ENCODE assay signal across 8 cellular contexts in genomic region chr12:77065361-77066204, GRCh38. TPM values are rescaled to one million over a fixed set of nuclear protein-coding genes. Genes with fewer than 3 reads are reported as not detected.
DNase-seq lines count a peak whose midpoint lies in the region; ATAC-seq and FAIRE-seq lines count a peak whose summit lies in the region.

E2F7 (minus strand) TSS chr12:77065569; CDS start chr12:77064635, 934 bp downstream.

- H3K36me3 ChIP-seq in mesodermal cell (ENCODE audit: control insufficient read depth, insufficient read depth, low read length): peaks cover 25% of the 10 kb centered on the region

- peaks cover 7% of the 10 kb centered on the region for H3K4me1 ChIP-seq in mesodermal cell (ENCODE audit: control insufficient read depth, insufficient read depth, low read length, poor library complexity, severe bottlenecking)

- peak; percentile 65 for ATAC-seq in GM21390 (IDR thresholded peaks at IDR 0.05; ENCODE audit: unreplicated experiment)

- H3K4me3 ChIP-seq in mesodermal cell (ENCODE audit: extremely low read depth, insufficient read depth, low read length, poor library complexity, severe bottlenecking): peak within 1 kb of the TSS; percentile 83

- peak; percentile 98 for DNase-seq in Caki2 (ENCODE audit: low read depth)
- peak; percentile 93 for DNase-seq in HTR-8/SVneo (ENCODE audit: insufficient read length, low spot score)
- DNase-seq in NOMO-1 (lab: John Stamatoyannopoulos, UW; ENCODE audit: unreplicated experiment in 2 of 2): peak; percentile 79 to 93
- peak; percentile 69 to 72 (median 70) for DNase-seq in activated CD8-positive, alpha-beta memory T cell treated with anti-CD3 and anti-CD28 coated beads for 48 hours (ENCODE audit: low read depth in 2 of 3, low spot score in 2 of 3)
- peak; percentile 61 for DNase-seq in stimulated activated CD8-positive, alpha-beta memory T cell treated with anti-CD3 and anti-CD28 coated beads, Interleukin-15, amount 100 ng/mL, for 24 hours (ENCODE audit: low read depth)

- H3K27ac ChIP-seq in mesodermal cell (ENCODE audit: low read depth, low read length, severe bottlenecking): peak within 1 kb of the TSS; percentile 64

- peak; percentile 72 for FAIRE-seq in HTR-8/SVneo (lab: Jason Lieb, UNC)

- in situ Hi-C loops in Caki2 (cut with HindIII; ENCODE audit: low pct_unique_long_range_greater_than_20kb, low sequenced_read_pairs): no loop called here
- in situ Hi-C loops in endometrial microvascular endothelial cells (cut with HindIII; ENCODE audit: inconsistent ontology term, low pct_unique_long_range_greater_than_20kb, low sequenced_read_pairs): no loop called here

- 1% methylated on average over 42 to 59 of the region's 87 CpGs for WGBS in mesodermal cell (ENCODE audit: insufficient coverage in 2 of 2), 2 experiments

- no peaks in the 10 kb centered on the region for H3K9me3 ChIP-seq in mesodermal cell (ENCODE audit: control insufficient read depth, low read length)

RNA-seq across cellular contexts. Expression of gene E2F7, which starts in this region (rescaled TPM):
- 2.5 and 4.7 TPM in 2 replicates for total RNA-seq in Caki2 (2014; rRNA removed; shearing (Covaris generic); ENCODE audit: low replicate concordance)
- 30.6 TPM for total RNA-seq in endometrial microvascular endothelial cells (ENCODE audit: inconsistent ontology term)
- 12.5 TPM for polyA plus RNA-seq in mesodermal cell (2013, experiment 1 of 2)
- polyA plus RNA-seq in mesodermal cell (2013, experiment 2 of 2): 8.0 TPM

Comparison
In these comparisons a context has a peak if more than half of its experiments do, and no peak if none do; other contexts are left out.
1. Peak in every context shown above with its lines: DNase-seq, ATAC-seq, H3K4me3 ChIP-seq and H3K27ac ChIP-seq.